In the genomic region with DNA sequence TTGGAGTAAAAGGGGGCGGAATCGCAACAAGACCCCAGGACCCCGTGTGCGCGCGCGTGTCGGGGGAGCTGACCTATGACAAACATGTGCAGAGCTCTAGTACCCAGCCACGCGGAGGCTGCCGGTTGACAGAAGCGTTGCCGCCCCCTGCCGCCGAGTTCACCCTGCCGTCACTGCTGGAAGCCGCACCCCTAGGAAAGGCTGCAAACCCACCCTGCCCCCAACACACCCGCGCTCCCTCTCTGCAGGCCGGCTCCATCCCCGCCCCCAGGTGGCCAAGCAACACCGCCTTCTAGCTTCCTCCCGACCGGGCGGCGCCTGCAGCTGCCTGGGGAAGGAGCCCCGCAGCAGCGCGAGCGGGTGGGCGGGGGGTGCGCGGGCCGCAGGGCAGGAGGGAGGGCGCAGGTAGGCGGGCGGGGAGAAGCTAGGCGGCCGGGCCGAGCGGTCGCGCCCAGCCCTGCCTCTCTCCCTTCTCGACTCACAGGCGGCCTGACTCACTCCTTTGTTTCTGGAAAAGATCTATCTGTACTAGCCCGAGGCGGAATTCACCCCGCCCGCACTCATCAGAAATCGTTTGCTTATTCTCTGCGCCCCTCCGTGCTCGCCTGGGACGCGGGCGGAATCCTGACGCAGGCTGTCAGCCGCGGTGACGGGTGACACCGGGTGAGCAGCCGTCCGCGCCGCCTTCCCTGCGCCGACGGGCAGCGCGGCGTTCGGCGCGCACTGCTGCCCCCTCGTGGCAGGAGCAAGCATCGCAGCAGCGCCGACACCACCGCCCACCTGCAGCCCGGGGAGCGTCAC, we compare ENCODE assay signal across 8 cellular contexts.
DNase-seq lines count a peak whose midpoint lies in the region; ATAC-seq and TF ChIP-seq lines count a peak whose summit lies in the region.

No MANE protein-coding gene starts in this region.

- H4K20me1 ChIP-seq in IMR-90 (ENCODE audit: insufficient read depth, low read length) (no peaks in the 10 kb centered on the region), OCI-LY1 (ENCODE audit: insufficient read depth, low read length) (no peaks in the 10 kb centered on the region)

- ATAC-seq in GM21576 (IDR thresholded peaks at IDR 0.05; ENCODE audit: unreplicated experiment) (peak; percentile 89), IMR-90 (ENCODE audit: low read depth) (peak; percentile 89), mucosa of descending colon (peak; percentile 98)

- CTCF ChIA-PET in IMR-90 (lab: Yijun Ruan, JAX), result interaction anchor here (0.8 to 2.0 kb wide), 21 partner anchors 8 to 895 kb away, joined by 3 to 7 read pairs (median 3); no protein-coding TSS in a partner anchor

- TF ChIP-seq POLR2A in IMR-90 (IDR thresholded peaks at IDR 0.05; ENCODE audit: low read depth, low read length), result peak; percentile 79

- no peaks in the 10 kb centered on the region for H3K9me1 ChIP-seq in IMR-90 (ENCODE audit: insufficient read depth, low read length)

- H3K27ac ChIP-seq in IMR-90 (ENCODE audit: insufficient read depth, low read length) (peak overlapping the region; percentile 79), OCI-LY1 (ENCODE audit: low read depth, low read length, poor library complexity, severe bottlenecking) (peak overlapping the region; percentile 44), epithelial cell of prostate (peak overlapping the region; percentile 83)

- H3K9me2 ChIP-seq in OCI-LY1 (ENCODE audit: low read depth, low read length), result no peaks in the 10 kb centered on the region

- H2AFZ ChIP-seq in IMR-90 (replicated peaks; ENCODE audit: low read length, poor library complexity), result peak overlapping the region; percentile 93
- no peak overlapping the region for H2AFZ ChIP-seq in OCI-LY1 (ENCODE audit: low read length)

- H2BK5ac ChIP-seq in IMR-90 (ENCODE audit: low read depth, low read length, poor library complexity, severe bottlenecking), result peak overlapping the region; percentile 84

- intact Hi-C loops in IMR-90 (cut with micrococcal nuclease) (loop anchor here (1.0 to 10.0 kb wide), 7 partner anchors 30 to 739 kb away; no protein-coding TSS in a partner anchor), mucosa of descending colon (cut with DNase I, micrococcal nuclease) (no loop called here)

- TF ChIP-seq CTCF in IMR-90 (conservative IDR thresholded peaks at IDR 0.05; ENCODE audit: low read depth, low read length), result peak; percentile 98
- TF ChIP-seq CTCF in OCI-LY1 (IDR thresholded peaks at IDR 0.05; ENCODE audit: low read length), result peak; percentile 88
- peak; percentile 99 for TF ChIP-seq CTCF in mucosa of descending colon (IDR thresholded peaks at IDR 0.05)

- no peak overlapping the region for H4K5ac ChIP-seq in IMR-90 (ENCODE audit: low read depth, low read length)

- H2AK9ac ChIP-seq in IMR-90 (replicated peaks; ENCODE audit: low read depth, low read length, poor library complexity), result peak overlapping the region; percentile 85

- H3K9ac ChIP-seq in IMR-90 (ENCODE audit: low read depth, low read length), result peak overlapping the region; percentile 60
- H3K9ac ChIP-seq in OCI-LY1 (ENCODE audit: low read length), result peak overlapping the region; percentile 56

- TF ChIP-seq RAD21 in IMR-90 (IDR thresholded peaks at IDR 0.05; ENCODE audit: low read length), result peak; percentile 78

- H3K79me2 ChIP-seq in OCI-LY1 (ENCODE audit: insufficient read depth, low read length), result no peaks in the 10 kb centered on the region

- dilution Hi-C loops in IMR-90 (cut with HindIII; ENCODE audit: low sequenced_read_pairs, unreplicated experiment), result no loop called here

- no TSS peak for BruUV-seq in IMR-90 (replicated peaks; lab: Mats Ljungman, UMichigan)

- H3K14ac ChIP-seq in IMR-90 (replicated peaks; ENCODE audit: low read depth, low read length), result no peak overlapping the region

- peak overlapping the region; percentile 57 to 84; a peak in 3 of 4 replicates for H4K8ac ChIP-seq in IMR-90 (ENCODE audit: low read depth in 2 of 2, low read length in 2 of 2)

- H3K23ac ChIP-seq in IMR-90 (ENCODE audit: low read depth, low read length), result no peak overlapping the region

- H3K36me3 ChIP-seq in IMR-90 (ENCODE audit: control insufficient read depth, insufficient read depth, low read length) (no peaks in the 10 kb centered on the region), OCI-LY1 (ENCODE audit: insufficient read depth, low read length) (no peaks in the 10 kb centered on the region), mucosa of descending colon (ENCODE audit: low read depth) (no peaks in the 10 kb centered on the region)

- peak overlapping the region; percentile 64 for H3K4me3 ChIP-seq in IMR-90 (ENCODE audit: insufficient read depth, low read depth, low read length)
- peak overlapping the region; percentile 63 for H3K4me3 ChIP-seq in OCI-LY1 (ENCODE audit: low read depth, low read length, poor library complexity, severe bottlenecking)
- H3K4me3 ChIP-seq in mucosa of descending colon, result peak overlapping the region; percentile 28

- peak overlapping the region; percentile 53; the same call in 1 of the 2 replicates for H3K18ac ChIP-seq in IMR-90 (ENCODE audit: low read depth, low read length)

- H3K4me1 ChIP-seq in IMR-90 (ENCODE audit: control insufficient read depth, insufficient read depth, low read length) (peaks cover 5% of the 10 kb centered on the region), OCI-LY1 (ENCODE audit: insufficient read depth, low read length, severe bottlenecking) (peaks cover 7% of the 10 kb centered on the region), mucosa of descending colon (ENCODE audit: low read depth) (peaks cover 4% of the 10 kb centered on the region)

- H4K91ac ChIP-seq in IMR-90 (ENCODE audit: insufficient read depth, low read depth, low read length), result peak overlapping the region; percentile 49; the same call in 1 of the 2 replicates

- peak overlapping the region; percentile 89 for H3K56ac ChIP-seq in IMR-90 (ENCODE audit: extremely low read depth, insufficient read depth, low read length)

- H2AK5ac ChIP-seq in IMR-90 (ENCODE audit: low read depth, low read length), result no peak overlapping the region

- in situ Hi-C loops in IMR-90 (cut with MboI; ENCODE audit: low sequenced_read_pairs), result no loop called here

- H3F3A ChIP-seq in OCI-LY1 (ENCODE audit: insufficient read depth, low read length), result no peaks in the 10 kb centered on the region

- H3K4me2 ChIP-seq in IMR-90 (ENCODE audit: low read depth, low read length) (peak overlapping the region; percentile 90), OCI-LY1 (ENCODE audit: low read length) (peak overlapping the region; percentile 80)

- peak overlapping the region; percentile 72 for H3K4ac ChIP-seq in IMR-90 (ENCODE audit: low read depth, low read length)

- H3K79me1 ChIP-seq in IMR-90 (ENCODE audit: low read depth in 1 of 2, low read length in 2 of 2), result no peaks in the 10 kb centered on the region

- H2BK120ac ChIP-seq in IMR-90 (ENCODE audit: low read depth, low read length), result peak overlapping the region; percentile 87

- 1% methylated on average over 32 of the region's 81 CpGs; no CpG with 5 or more reads in 1 of the 2 experiments for WGBS in IMR-90 (ENCODE audit: extremely low coverage in 2 of 2, insufficient read length in 1 of 2), 2 experiments

- POLR2A ChIA-PET in IMR-90 (lab: Charles Lee; ENCODE audit: unreplicated experiment), result interaction anchor here (0.5 to 0.6 kb wide), 3 partner anchors 19 to 1571 kb away, joined by 3 to 4 read pairs (median 4); no protein-coding TSS in a partner anchor

- peak overlapping the region; percentile 76 for H2BK20ac ChIP-seq in IMR-90 (ENCODE audit: low read depth, low read length)

- H3K27me3 ChIP-seq in IMR-90 (ENCODE audit: control insufficient read depth, insufficient read depth, low read length) (no peaks in the 10 kb centered on the region), OCI-LY1 (ENCODE audit: insufficient read depth, low read length) (no peaks in the 10 kb centered on the region)

- no peaks in the 10 kb centered on the region; the same call in 1 of the 2 replicates for H3K9me3 ChIP-seq in IMR-90 (ENCODE audit: control insufficient read depth, insufficient read depth, low read length)
- no peaks in the 10 kb centered on the region for H3K9me3 ChIP-seq in OCI-LY1 (ENCODE audit: low read length)
- no peaks in the 10 kb centered on the region for H3K9me3 ChIP-seq in mucosa of descending colon

- peak overlapping the region; percentile 79; the same call in 1 of the 3 replicates for H2BK15ac ChIP-seq in IMR-90 (ENCODE audit: low read depth, low read length)

- DNase-seq in DMS 273 treated with DMSO at 0.1 percent for 48 hours (lab: John Stamatoyannopoulos, UW), result peak; percentile 96
- DNase-seq in IMR-90, result peak; percentile 93
- DNase-seq in activated T-cell treated with anti-CD3 and anti-CD28 coated beads for 1 hour (ENCODE audit: low read depth), result peak; percentile 84
- DNase-seq in epithelial cell of prostate (ENCODE audit: low read depth, low spot score), result peak; percentile 68
- peak; percentile 93 to 94 (median 93) for DNase-seq in mucosa of descending colon
- peak; percentile 74 to 82 for DNase-seq in stimulated activated CD8-positive, alpha-beta memory T cell treated with anti-CD3 and anti-CD28 coated beads, Interleukin-4, amount 100 ng/mL, for 1 hour (ENCODE audit: low read depth in 2 of 2, low spot score in 1 of 2)

TF ChIP-seq in IMR-90, 13 proteins besides CTCF, POLR2A, EP300 and RAD21:
- no peak for TF ChIP-seq RFX5 (IDR thresholded peaks at IDR 0.05; ENCODE audit: low read depth, low read length)
- peak; percentile 47 for TF ChIP-seq BHLHE40 (IDR thresholded peaks at IDR 0.05; ENCODE audit: low read depth, low read length)
- TF ChIP-seq, protein P1, sequence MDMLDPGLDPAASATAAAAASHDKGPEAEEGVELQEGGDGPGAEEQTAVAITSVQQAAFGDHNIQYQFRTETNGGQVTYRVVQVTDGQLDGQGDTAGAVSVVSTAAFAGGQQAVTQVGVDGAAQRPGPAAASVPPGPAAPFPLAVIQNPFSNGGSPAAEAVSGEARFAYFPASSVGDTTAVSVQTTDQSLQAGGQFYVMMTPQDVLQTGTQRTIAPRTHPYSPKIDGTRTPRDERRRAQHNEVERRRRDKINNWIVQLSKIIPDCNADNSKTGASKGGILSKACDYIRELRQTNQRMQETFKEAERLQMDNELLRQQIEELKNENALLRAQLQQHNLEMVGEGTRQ (IDR thresholded peaks at IDR 0.05; ENCODE audit: low read depth, low read length), result peak; percentile 33; the same call in 1 of the 2 replicates
- TF ChIP-seq MXI1 (IDR thresholded peaks at IDR 0.05; ENCODE audit: borderline replicate concordance, low read depth, low read length), result peak; percentile 100
- peak; percentile 78 for TF ChIP-seq MAZ (IDR thresholded peaks at IDR 0.05; ENCODE audit: borderline replicate concordance, low read depth, low read length)
- peak; percentile 70 for TF ChIP-seq SMC3 (IDR thresholded peaks at IDR 0.05; ENCODE audit: low read depth, low read length)
- TF ChIP-seq RCOR1 (IDR thresholded peaks at IDR 0.05; ENCODE audit: insufficient replicate concordance, low read length), result peak; percentile 36
- no peak for TF ChIP-seq NFE2L2 (IDR thresholded peaks at IDR 0.05; ENCODE audit: low read depth, low read length)
- TF ChIP-seq CEBPB (IDR thresholded peaks at IDR 0.05; ENCODE audit: low read depth, low read length), result no peak

Comparison
In these comparisons a context has a peak if more than half of its experiments do, and no peak if none do; other contexts are left out.
1. Peak in every context shown above with its lines: DNase-seq, ATAC-seq, H3K4me3 ChIP-seq and H3K27ac ChIP-seq.